In genomic region chr14:92223027-92223426, GRCh38 we compare ENCODE assay signal across 19 cellular contexts.
DNase-seq lines count a peak whose midpoint lies in the region; ATAC-seq and TF ChIP-seq lines count a peak whose summit lies in the region.
"Had no signal": no experiment of that assay in that cellular context is flagged by ENCODE, and none has a peak within 500 bp of the region (broad histone marks: within the 10 kb centered on the region; RNA-seq: fewer than 3 reads in every experiment).

No MANE protein-coding gene starts in this region.

- H3K9me3 ChIP-seq in vagina, result no peaks in the 10 kb centered on the region
- H3K9me3 ChIP-seq: BLaER1 had no signal

- H3K36me3 Mint-ChIP-seq in chondrocyte (ENCODE audit: low read depth), result peaks cover 2% of the 10 kb centered on the region
- H3K36me3 Mint-ChIP-seq in stimulated activated naive B cell treated with anti-CD40 and anti-IgM and Interleukin-4, amounts not matched to agents 10 μg/mL and 1 μg/mL and 100 μg/mL, for 72 hours, result no peaks in the 10 kb centered on the region
- H3K36me3 Mint-ChIP-seq: CD8-positive, alpha-beta memory T cell had no signal

- H3K36me3 ChIP-seq in vagina, result no peaks in the 10 kb centered on the region
- H3K36me3 ChIP-seq: BLaER1 had no signal

- intact Hi-C loops in vagina (cut with DNase I), result no loop called here

- TF ChIP-seq POLR2A in vagina (IDR thresholded peaks at IDR 0.05), result no peak

- no peak overlapping the region for H3K4me3 Mint-ChIP-seq in chondrocyte (ENCODE audit: unreplicated experiment)
- no peak overlapping the region for H3K4me3 Mint-ChIP-seq in stimulated activated naive B cell treated with anti-CD40 and anti-IgM and Interleukin-4, amounts not matched to agents 10 μg/mL and 1 μg/mL and 100 μg/mL, for 72 hours
- H3K4me3 Mint-ChIP-seq: CD8-positive, alpha-beta memory T cell had no signal

- H3K4me1 Mint-ChIP-seq in chondrocyte (ENCODE audit: low read depth), result peaks cover 33% of the 10 kb centered on the region
- H3K4me1 Mint-ChIP-seq in stimulated activated naive B cell treated with anti-CD40 and anti-IgM and Interleukin-4, amounts not matched to agents 10 μg/mL and 1 μg/mL and 100 μg/mL, for 72 hours, result peaks cover 0 to 4% of the 10 kb centered on the region in 2 donors

- peak overlapping the region; percentile 79 for H3K27ac Mint-ChIP-seq in chondrocyte (ENCODE audit: unreplicated experiment)
- peak overlapping the region; percentile 65 for H3K27ac Mint-ChIP-seq in stimulated activated naive B cell treated with anti-CD40 and anti-IgM and Interleukin-4, amounts not matched to agents 10 μg/mL and 1 μg/mL and 100 μg/mL, for 72 hours
- H3K27ac Mint-ChIP-seq: CD8-positive, alpha-beta memory T cell had no signal

- DNase-seq in DMS 273 (lab: John Stamatoyannopoulos, UW; ENCODE audit: unreplicated experiment) (peak; percentile 48), DMS 273 treated with DMSO at 0.1 percent for 48 hours (lab: John Stamatoyannopoulos, UW) (no peak), chondrocyte (ENCODE audit: low spot score) (no peak), hippocampal formation (lab: John Stamatoyannopoulos, UW) (peak; percentile 8 to 30), vagina (ENCODE audit: extremely low spot score in 2 of 2) (no peak)
- DNase-seq in stimulated activated naive B cell treated with anti-CD40 and anti-IgM and Interleukin-4, amounts not matched to agents 10 μg/mL and 1 μg/mL and 100 μg/mL, for 72 hours, result no peak
- DNase-seq in NK-92 treated with Interleukin-12 subunit alpha and Interleukin-12 subunit beta, amount 100 ng/mL, for 24 hours (lab: John Stamatoyannopoulos, UW), result no peak
- DNase-seq: CD8-positive, alpha-beta memory T cell; KG1; NCI-H1105; NCI-H1694 treated with DMSO at 0.1 percent for 48 hours; NCI-H2171; NCI-H446 treated with DMSO at 0.1 percent for 48 hours; NCI-H748 treated with DMSO at 0.1 percent for 48 hours; SHP77 treated with DMSO at 0.1 percent for 48 hours had no signal

- H3K27ac ChIP-seq in vagina, result no peak overlapping the region
- H3K27ac ChIP-seq: 22Rv1, BLaER1 had no signal

- H3K27me3 Mint-ChIP-seq in chondrocyte (ENCODE audit: low read depth), result peaks cover 5% of the 10 kb centered on the region
- peaks cover 21 to 29% of the 10 kb centered on the region in 2 donors for H3K27me3 Mint-ChIP-seq in stimulated activated naive B cell treated with anti-CD40 and anti-IgM and Interleukin-4, amounts not matched to agents 10 μg/mL and 1 μg/mL and 100 μg/mL, for 72 hours

- H3K9me3 Mint-ChIP-seq in chondrocyte (ENCODE audit: low read depth), result peaks cover 6% of the 10 kb centered on the region
- H3K9me3 Mint-ChIP-seq in stimulated activated naive B cell treated with anti-CD40 and anti-IgM and Interleukin-4, amounts not matched to agents 10 μg/mL and 1 μg/mL and 100 μg/mL, for 72 hours, result no peaks in the 10 kb centered on the region
- H3K9me3 Mint-ChIP-seq: CD8-positive, alpha-beta memory T cell had no signal

- no peak for ATAC-seq in stimulated activated naive B cell treated with anti-CD40 and anti-IgM and Interleukin-4, amounts not matched to agents 10 μg/mL and 1 μg/mL and 100 μg/mL, for 72 hours (replicated peaks)
- no peak for ATAC-seq in HG03469 (IDR thresholded peaks at IDR 0.05; ENCODE audit: unreplicated experiment)
- ATAC-seq: Panc1 had no signal

- TF ChIP-seq CTCF in chondrocyte (IDR thresholded peaks at IDR 0.05) (no peak), vagina (IDR thresholded peaks at IDR 0.05) (no peak)

- H3K4me3 ChIP-seq in vagina, result no peak overlapping the region
- H3K4me3 ChIP-seq: BLaER1 had no signal

- no peaks in the 10 kb centered on the region for H3K4me1 ChIP-seq in vagina
- H3K4me1 ChIP-seq: BLaER1 had no signal

- no peaks in the 10 kb centered on the region for H3K27me3 ChIP-seq in vagina
- H3K27me3 ChIP-seq: BLaER1 had no signal

Comparison
In these comparisons a context has a peak if more than half of its experiments do, and no peak if none do; other contexts are left out.
1. DNase-seq: peak in DMS 273 (single experiment) and hippocampal formation (2 of 2); none in DMS 273 treated with DMSO at 0.1 percent for 48 hours (single experiment), chondrocyte (single experiment), stimulated activated naive B cell treated with anti-CD40 and anti-IgM and Interleukin-4, amounts not matched to agents 10 μg/mL and 1 μg/mL and 100 μg/mL, for 72 hours (single experiment), NK-92 treated with Interleukin-12 subunit alpha and Interleukin-12 subunit beta, amount 100 ng/mL, for 24 hours (single experiment) and vagina (0 of 2).